ENCODE assay signal across 8 cellular contexts in the genomic region with DNA sequence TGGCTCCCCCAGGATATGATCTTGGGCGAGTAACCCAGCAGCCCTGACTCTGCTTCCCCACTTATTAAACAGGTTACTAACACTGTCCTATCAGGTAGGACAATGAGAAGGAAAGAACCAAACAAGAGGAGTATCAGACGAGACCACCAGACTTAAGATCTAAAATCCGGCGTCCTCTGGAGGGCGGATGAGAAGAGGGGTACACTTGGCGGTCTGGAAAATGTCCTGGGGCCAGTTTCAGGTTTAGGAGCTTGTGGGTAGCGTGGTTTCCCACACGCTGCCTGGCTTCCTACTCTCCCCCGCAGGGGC. TPM values are rescaled to one million over a fixed set of nuclear protein-coding genes. Genes with fewer than 3 reads are reported as not detected.
DNase-seq lines count a peak whose midpoint lies in the region; ATAC-seq and TF ChIP-seq lines count a peak whose summit lies in the region.

No MANE protein-coding gene starts in this region.

- no peak overlapping the region for H3K27ac ChIP-seq in GM23338 (ENCODE audit: low read depth)
- H3K27ac ChIP-seq in SJSA1 = peak overlapping the region; percentile 46; the same call in 1 of the 2 replicates
- peak overlapping the region; percentile 63 for H3K27ac ChIP-seq in skeletal muscle tissue (ENCODE audit: low read depth, low read length)

- H2AFZ ChIP-seq in GM23338 = peak overlapping the region; percentile 91; the same call in 1 of the 2 replicates

- H3F3A ChIP-seq in GM23338 (replicated peaks; ENCODE audit: low read depth) = no peaks in the 10 kb centered on the region

- H3K27ac Mint-ChIP-seq in GM23338 = no peak overlapping the region

- peaks cover 5% of the 10 kb centered on the region for H3K4me1 Mint-ChIP-seq in GM23338

- peak overlapping the region; percentile 83 for H3K4me3 ChIP-seq in GM23338
- H3K4me3 ChIP-seq in SJSA1 = peak overlapping the region; percentile 65
- peak overlapping the region; percentile 67 for H3K4me3 ChIP-seq in fibroblast of villous mesenchyme (ENCODE audit: low read depth, low read length)
- H3K4me3 ChIP-seq in skeletal muscle tissue (ENCODE audit: low read length in 3 of 3) = peak overlapping the region; percentile 85 to 92 (median 88)

- H3K9me3 Mint-ChIP-seq in GM23338 = peaks cover 53% of the 10 kb centered on the region

- H3K27me3 Mint-ChIP-seq in GM23338 (ENCODE audit: insufficient read depth, low read depth, poor library complexity) = peaks cover 30% of the 10 kb centered on the region

- H4K20me1 ChIP-seq in GM23338 (replicated peaks; ENCODE audit: insufficient read depth) = no peaks in the 10 kb centered on the region

- H3K9ac ChIP-seq in skeletal muscle tissue (ENCODE audit: low read depth in 1 of 3, low read length in 3 of 3) = peak overlapping the region; percentile 81 to 92 (median 89)

- peak overlapping the region; percentile 85 for H3K4me3 Mint-ChIP-seq in GM23338

- no peak for ATAC-seq in GM23338

- peak overlapping the region; percentile 96 for H3K4me2 ChIP-seq in GM23338

- H3K36me3 ChIP-seq in GM23338 (ENCODE audit: insufficient read depth) (peaks cover 29% of the 10 kb centered on the region), SJSA1 (peaks cover 32% of the 10 kb centered on the region), skeletal muscle tissue (ENCODE audit: control insufficient read depth in 3 of 3, insufficient read depth in 3 of 3, low read length in 3 of 3) (peaks cover 30 to 40% (median 33%) of the 10 kb centered on the region in 3 donors)

- H3K79me2 ChIP-seq in GM23338 (replicated peaks; ENCODE audit: insufficient read depth) = no peaks in the 10 kb centered on the region

- peaks cover 23% of the 10 kb centered on the region for H3K27me3 ChIP-seq in GM23338 (ENCODE audit: insufficient read depth)
- no peaks in the 10 kb centered on the region for H3K27me3 ChIP-seq in SJSA1 (replicated peaks)
- H3K27me3 ChIP-seq in skeletal muscle tissue (ENCODE audit: control insufficient read depth in 3 of 3, insufficient read depth in 3 of 3, low read length in 3 of 3) = no peaks in the 10 kb centered on the region

- TF ChIP-seq CTCF in GM23338 (conservative IDR thresholded peaks at IDR 0.05; ENCODE audit: low read depth in 2 of 2) = no peak
- no peak for TF ChIP-seq CTCF in fibroblast of villous mesenchyme (IDR thresholded peaks at IDR 0.05; ENCODE audit: insufficient read depth, low read depth, low read length)

- DNase-seq in GM23338 (ENCODE audit: low spot score) (no peak), SJSA1 (ENCODE audit: low read depth in 1 of 2, low spot score in 2 of 2) (no peak), fibroblast of villous mesenchyme (ENCODE audit: low read depth) (no peak), NCI-H128 (lab: John Stamatoyannopoulos, UW; ENCODE audit: unreplicated experiment) (no peak), AG20443 (ENCODE audit: low spot score) (no peak), NCI-H446 treated with DMSO at 0.1 percent for 48 hours (lab: John Stamatoyannopoulos, UW) (no peak)
- no peak for DNase-seq in stimulated activated CD4-positive, alpha-beta T cell treated with anti-CD3 and anti-CD28 coated beads, Interleukin-2, amount 100 ng/mL, for 24 hours

- H3K4me1 ChIP-seq in GM23338 (ENCODE audit: insufficient read depth) (peaks cover 11% of the 10 kb centered on the region; the same call in 1 of the 2 replicates), SJSA1 (replicated peaks) (peaks cover 12% of the 10 kb centered on the region), skeletal muscle tissue (ENCODE audit: control insufficient read depth in 3 of 3, insufficient read depth in 3 of 3, low read length in 3 of 3) (peaks cover 9 to 13% (median 13%) of the 10 kb centered on the region in 3 donors)

- peaks cover 48% of the 10 kb centered on the region for H3K36me3 Mint-ChIP-seq in GM23338 (ENCODE audit: low read depth)

- H3K9me3 ChIP-seq in SJSA1 (replicated peaks) = peaks cover 20% of the 10 kb centered on the region
- H3K9me3 ChIP-seq in skeletal muscle tissue (ENCODE audit: control insufficient read depth in 3 of 3, low read length in 3 of 3) = peaks cover 22 to 37% (median 24%) of the 10 kb centered on the region in 3 donors

- H3K9me2 ChIP-seq in GM23338 (ENCODE audit: insufficient read depth) = peaks cover 19% of the 10 kb centered on the region

TF ChIP-seq in GM23338, 12 proteins besides CTCF, POLR2A, EP300 and RAD21 (continues in another document):
- TF ChIP-seq POLR2AphosphoS5 (IDR thresholded peaks at IDR 0.05; ENCODE audit: low read depth) = no peak
- TF ChIP-seq STAT1 (IDR thresholded peaks at IDR 0.05; ENCODE audit: unreplicated experiment) = no peak
- TF ChIP-seq, protein P1, sequence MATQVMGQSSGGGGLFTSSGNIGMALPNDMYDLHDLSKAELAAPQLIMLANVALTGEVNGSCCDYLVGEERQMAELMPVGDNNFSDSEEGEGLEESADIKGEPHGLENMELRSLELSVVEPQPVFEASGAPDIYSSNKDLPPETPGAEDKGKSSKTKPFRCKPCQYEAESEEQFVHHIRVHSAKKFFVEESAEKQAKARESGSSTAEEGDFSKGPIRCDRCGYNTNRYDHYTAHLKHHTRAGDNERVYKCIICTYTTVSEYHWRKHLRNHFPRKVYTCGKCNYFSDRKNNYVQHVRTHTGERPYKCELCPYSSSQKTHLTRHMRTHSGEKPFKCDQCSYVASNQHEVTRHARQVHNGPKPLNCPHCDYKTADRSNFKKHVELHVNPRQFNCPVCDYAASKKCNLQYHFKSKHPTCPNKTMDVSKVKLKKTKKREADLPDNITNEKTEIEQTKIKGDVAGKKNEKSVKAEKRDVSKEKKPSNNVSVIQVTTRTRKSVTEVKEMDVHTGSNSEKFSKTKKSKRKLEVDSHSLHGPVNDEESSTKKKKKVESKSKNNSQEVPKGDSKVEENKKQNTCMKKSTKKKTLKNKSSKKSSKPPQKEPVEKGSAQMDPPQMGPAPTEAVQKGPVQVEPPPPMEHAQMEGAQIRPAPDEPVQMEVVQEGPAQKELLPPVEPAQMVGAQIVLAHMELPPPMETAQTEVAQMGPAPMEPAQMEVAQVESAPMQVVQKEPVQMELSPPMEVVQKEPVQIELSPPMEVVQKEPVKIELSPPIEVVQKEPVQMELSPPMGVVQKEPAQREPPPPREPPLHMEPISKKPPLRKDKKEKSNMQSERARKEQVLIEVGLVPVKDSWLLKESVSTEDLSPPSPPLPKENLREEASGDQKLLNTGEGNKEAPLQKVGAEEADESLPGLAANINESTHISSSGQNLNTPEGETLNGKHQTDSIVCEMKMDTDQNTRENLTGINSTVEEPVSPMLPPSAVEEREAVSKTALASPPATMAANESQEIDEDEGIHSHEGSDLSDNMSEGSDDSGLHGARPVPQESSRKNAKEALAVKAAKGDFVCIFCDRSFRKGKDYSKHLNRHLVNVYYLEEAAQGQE (IDR thresholded peaks at IDR 0.05; ENCODE audit: unreplicated experiment) = no peak
- TF ChIP-seq ETS1 (IDR thresholded peaks at IDR 0.05) = no peak

RNA-seq across cellular contexts. Expression of gene ZNF32, which starts 0.6 kb away (rescaled TPM):
- total RNA-seq in GM23338 (2014; rRNA removed; shearing (Covaris generic)) = 15.8 and 24.6 TPM in 2 replicates
- 26.1 and 26.7 TPM in 2 replicates for polyA plus RNA-seq in GM23338 (2016; fragmentation: Nextera tagmentation; extraction: Ambion mirVana)
- 29.8 and 41.3 TPM in 2 replicates for total RNA-seq in SJSA1 (2014; rRNA removed; shearing (Covaris generic))
- total RNA-seq in fibroblast of villous mesenchyme (29.0 and 30.7 TPM in 2 replicates), skeletal muscle tissue (50.1 TPM)

RNA-seq across cellular contexts. Expression of gene ZNF485, which starts 41.8 kb away (rescaled TPM):
- total RNA-seq in GM23338 (2014; rRNA removed; shearing (Covaris generic)) = 7.8 and 11.7 TPM in 2 replicates
- polyA plus RNA-seq in GM23338 (2016; fragmentation: Nextera tagmentation; extraction: Ambion mirVana) = 5.3 and 5.7 TPM in 2 replicates
- 1.8 and 3.3 TPM in 2 replicates for total RNA-seq in SJSA1 (2014; rRNA removed; shearing (Covaris generic))
- 1.6 and 3.5 TPM in 2 replicates for total RNA-seq in fibroblast of villous mesenchyme
- total RNA-seq in skeletal muscle tissue = 3.7 TPM
